Comparison of ENCODE assay signal across 17 cellular contexts in the genomic region with DNA sequence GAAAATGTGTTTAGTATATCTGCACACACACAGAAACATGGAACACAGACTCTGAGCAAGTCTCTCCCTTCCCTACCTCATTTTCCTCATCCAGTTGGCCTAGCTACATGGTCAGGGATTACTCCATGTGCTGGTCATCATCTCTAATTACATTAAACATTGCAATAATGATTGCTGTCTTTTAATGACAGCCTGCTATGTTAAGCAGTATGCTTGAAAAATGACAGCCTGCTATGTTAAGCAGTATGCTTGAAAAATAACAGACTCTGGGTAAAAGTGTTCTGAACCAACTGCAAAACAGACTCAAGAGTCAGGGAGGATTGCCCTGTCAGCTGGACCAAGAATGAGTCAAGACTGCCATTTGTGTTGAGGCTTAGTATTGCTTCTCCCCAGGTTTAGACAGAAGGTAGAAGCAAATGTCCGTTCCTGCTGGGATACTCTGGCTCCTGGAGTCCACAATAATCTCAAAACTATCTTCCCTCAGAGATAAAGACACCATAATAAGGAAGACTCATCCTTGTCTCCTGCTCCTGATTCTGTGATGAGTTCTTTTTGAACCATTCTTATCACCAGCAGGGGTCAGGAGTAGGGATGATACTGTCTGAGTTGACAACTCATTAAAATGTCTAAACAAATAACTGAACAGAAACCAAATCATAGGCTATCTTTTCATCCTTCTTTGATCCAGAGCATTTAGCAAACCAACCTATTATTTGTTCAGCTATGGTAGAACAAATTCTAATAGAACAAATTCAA. TPM values are rescaled to one million over a fixed set of nuclear protein-coding genes. Genes with fewer than 3 reads are reported as not detected.
A peak's percentile ranks its signal among the peaks of the same experiment; 100 is the strongest.
DNase-seq lines count a peak whose midpoint lies in the region; ATAC-seq, FAIRE-seq and TF ChIP-seq lines count a peak whose summit lies in the region.
"Had no signal": no experiment of that assay in that cellular context is flagged by ENCODE, and none has a peak within 500 bp of the region (broad histone marks: within the 10 kb centered on the region; RNA-seq: fewer than 3 reads in every experiment).

No MANE protein-coding gene starts in this region.

- H3K27ac ChIP-seq in K562 (ENCODE audit: extremely low read depth, low read depth, low read length) (no peak overlapping the region), mesenchymal stem cell (ENCODE audit: low read length, poor library complexity, severe bottlenecking) (no peak overlapping the region), aorta (ENCODE audit: low read depth in 1 of 2, low read length in 2 of 2) (no peak overlapping the region)
- H3K27ac ChIP-seq: ascending aorta, gastroesophageal sphincter, WERI-Rb-1 had no signal

- no peak overlapping the region for H3K14ac ChIP-seq in mesenchymal stem cell (ENCODE audit: low read length in 2 of 2)

- peak; percentile 29 for FAIRE-seq in K562 (lab: Jason Lieb, UNC)
- FAIRE-seq: GM12892 had no signal

- in situ Hi-C loops in K562 (cut with MboI): no loop called here

- 75% methylated on average over 1 of the region's 1 CpG for WGBS in K562 (ENCODE audit: insufficient coverage, low coverage, missing lambda C conversion rate)
- WGBS in mesenchymal stem cell: no CpG with 5 or more reads among the region's 1 CpG
- 83 to 93% methylated on average over 1 of the region's 1 CpG for WGBS in aorta, 2 donors

- H3K4ac ChIP-seq in mesenchymal stem cell (ENCODE audit: low read depth in 1 of 2, low read length in 2 of 2): no peak overlapping the region

- peaks cover 4% of the 10 kb centered on the region for H3K79me1 ChIP-seq in mesenchymal stem cell (replicated peaks; ENCODE audit: low read length, poor library complexity, severe bottlenecking)

- H2BK15ac ChIP-seq in mesenchymal stem cell (ENCODE audit: low read depth, poor library complexity, severe bottlenecking): no peak overlapping the region

- no peak overlapping the region for H2BK5ac ChIP-seq in mesenchymal stem cell (ENCODE audit: low read depth, low read length, poor library complexity, severe bottlenecking)

- H3K27me3 Mint-ChIP-seq in activated CD8-positive, alpha-beta T cell treated with anti-CD3 and anti-CD28 coated beads for 36 hours: no peaks in the 10 kb centered on the region

- intact Hi-C loops in K562 (cut with micrococcal nuclease) (no loop called here), aorta (cut with DNase I) (no loop called here)
- intact Hi-C loops in activated CD8-positive, alpha-beta T cell treated with anti-CD3 and anti-CD28 coated beads for 36 hours (cut with micrococcal nuclease): no loop called here

- H3K27me3 ChIP-seq in K562 (ENCODE audit: control insufficient read depth in 2 of 2, insufficient read depth in 2 of 2, low read length in 2 of 2) (no peaks in the 10 kb centered on the region), mesenchymal stem cell (ENCODE audit: control insufficient read depth in 1 of 2, insufficient read depth in 1 of 2, low read length in 2 of 2) (no peaks in the 10 kb centered on the region), aorta (ENCODE audit: control insufficient read depth in 1 of 2, insufficient read depth in 2 of 2, low read length in 1 of 2) (no peaks in the 10 kb centered on the region)
- H3K27me3 ChIP-seq: ascending aorta, gastroesophageal sphincter had no signal

- no peak overlapping the region for H4K91ac ChIP-seq in mesenchymal stem cell (ENCODE audit: low read length)

- CTCF ChIA-PET in K562 (lab: Yijun Ruan, JAX; ENCODE audit: low intra/inter-chr PET ratio): interaction anchor here (0.8 kb wide), 1 partner anchor 47 kb away, joined by 3 read pairs; no protein-coding TSS in a partner anchor
- CTCF ChIA-PET in activated CD8-positive, alpha-beta T cell treated with anti-CD3 and anti-CD28 coated beads for 36 hours (lab: Charles Lee): interaction anchor here (0.6 to 2.1 kb wide), 4 partner anchors 8 to 76 kb away, joined by 3 to 10 read pairs (median 4); no protein-coding TSS in a partner anchor

- TF ChIP-seq CTCF in AG09319 (IDR thresholded peaks at IDR 0.05; ENCODE audit: low read depth, low read length) (peak; percentile 8; the same call in 1 of the 2 replicates), K562 (IDR thresholded peaks at IDR 0.05 in 2 of 3, conservative IDR thresholded peaks at IDR 0.05 in 1 of 3; ENCODE audit: insufficient read depth in 2 of 3, low read depth in 1 of 3, low read length in 3 of 3) (peak in 1 of 3 experiments; percentile 12; a peak in 1 of 6 replicates)
- no peak for TF ChIP-seq CTCF in activated CD8-positive, alpha-beta T cell treated with anti-CD3 and anti-CD28 coated beads for 36 hours (IDR thresholded peaks at IDR 0.05)

- POLR2A ChIA-PET in K562 (lab: Yijun Ruan, JAX): interaction anchor here (1.0 kb wide), 1 partner anchor 10 kb away, joined by 3 read pairs; no protein-coding TSS in a partner anchor
- POLR2A ChIA-PET in activated CD8-positive, alpha-beta T cell treated with anti-CD3 and anti-CD28 coated beads for 36 hours (lab: Charles Lee): interaction anchor here (0.6 kb wide), 1 partner anchor 64 kb away, joined by 3 read pairs; no protein-coding TSS in a partner anchor

- no peak overlapping the region for H2BK120ac ChIP-seq in mesenchymal stem cell (ENCODE audit: low read depth, low read length)

- H3K27ac Mint-ChIP-seq in activated CD8-positive, alpha-beta T cell treated with anti-CD3 and anti-CD28 coated beads for 36 hours: no peak overlapping the region

- H3K23ac ChIP-seq in mesenchymal stem cell (ENCODE audit: low read length in 2 of 2): no peak overlapping the region

- H3K9ac ChIP-seq in K562 (ENCODE audit: insufficient read depth in 1 of 2, low read depth in 2 of 2, low read length in 2 of 2) (no peak overlapping the region), mesenchymal stem cell (ENCODE audit: low read length) (no peak overlapping the region)

- no peak for DNase-seq in AG09319 (ENCODE audit: extremely low read depth, low read depth)
- DNase-seq in Kasumi-1 (lab: John Stamatoyannopoulos, UW): peak; percentile 2
- no peak for DNase-seq in K562 (ENCODE audit: extremely low read depth in 1 of 4, low spot score in 3 of 4)
- peak; percentile 22 for DNase-seq in mesenchymal stem cell
- DNase-seq in OCI-M2 (lab: John Stamatoyannopoulos, UW; ENCODE audit: unreplicated experiment): no peak
- no peak for DNase-seq in aorta
- no peak for DNase-seq in activated CD8-positive, alpha-beta T cell treated with anti-CD3 and anti-CD28 coated beads for 36 hours
- DNase-seq: C1 segment of cervical spinal cord; effector CD4-positive, alpha-beta T cell; immature natural killer cell; NCI-H1092 treated with DMSO at 0.1 percent for 48 hours; NCI-H226; WERI-Rb-1 had no signal

- H3K9me3 ChIP-seq in K562 (replicated peaks; ENCODE audit: control insufficient read depth, insufficient read depth, low read depth, low read length): no peaks in the 10 kb centered on the region
- no peaks in the 10 kb centered on the region for H3K9me3 ChIP-seq in mesenchymal stem cell (ENCODE audit: control insufficient read depth, low read length)
- no peaks in the 10 kb centered on the region for H3K9me3 ChIP-seq in aorta (ENCODE audit: control insufficient read depth, low read length)
- H3K9me3 ChIP-seq: ascending aorta, gastroesophageal sphincter had no signal

- H3K79me2 ChIP-seq in K562 (ENCODE audit: control insufficient read depth, insufficient read depth, low read length): no peaks in the 10 kb centered on the region

- no peaks in the 10 kb centered on the region for H3K9me1 ChIP-seq in K562 (ENCODE audit: control insufficient read depth, insufficient read depth, low read length)

- no peak overlapping the region for H3K18ac ChIP-seq in mesenchymal stem cell (ENCODE audit: low read depth in 1 of 2, low read length in 2 of 2)

- H2AFZ ChIP-seq in K562 (ENCODE audit: low read depth, low read length) (no peak overlapping the region), mesenchymal stem cell (ENCODE audit: low read depth, low read length) (no peak overlapping the region)

- no peaks in the 10 kb centered on the region; the same call in 1 of the 2 replicates for H4K20me1 ChIP-seq in K562 (replicated peaks; ENCODE audit: control insufficient read depth, insufficient read depth, low read length)

- no peak overlapping the region for H3K4me3 Mint-ChIP-seq in activated CD8-positive, alpha-beta T cell treated with anti-CD3 and anti-CD28 coated beads for 36 hours
- H3K4me3 Mint-ChIP-seq: immature natural killer cell had no signal

- no peak overlapping the region for H2BK12ac ChIP-seq in mesenchymal stem cell (ENCODE audit: low read length in 2 of 2)

- ATAC-seq in K562: no peak
- no peak for ATAC-seq in HG03045 (IDR thresholded peaks at IDR 0.05; ENCODE audit: unreplicated experiment)
- no peak for ATAC-seq in aorta (ENCODE audit: low FRiP score)
- no peak for ATAC-seq in activated CD8-positive, alpha-beta T cell treated with anti-CD3 and anti-CD28 coated beads for 36 hours
- ATAC-seq: gastroesophageal sphincter had no signal

- TF ChIP-seq POLR2A in K562 (conservative IDR thresholded peaks at IDR 0.05): no peak

- TF ChIP-seq RAD21 in K562 (CRISPR knock-in tag; conservative IDR thresholded peaks at IDR 0.05 in 1 of 2, IDR thresholded peaks at IDR 0.05 in 1 of 2): no peak

- no TSS peak for BruUV-seq in K562 (replicated peaks; lab: Mats Ljungman, UMichigan)

- no peak overlapping the region for H4K8ac ChIP-seq in mesenchymal stem cell (ENCODE audit: low read length)

- H3K4me2 ChIP-seq in K562 (ENCODE audit: insufficient read depth, low read length) (no peak overlapping the region), mesenchymal stem cell (ENCODE audit: low read length, poor library complexity, severe bottlenecking) (no peak overlapping the region)

- no peak overlapping the region for H2AK5ac ChIP-seq in mesenchymal stem cell (ENCODE audit: low read length, severe bottlenecking)

- H3K9me3 Mint-ChIP-seq in activated CD8-positive, alpha-beta T cell treated with anti-CD3 and anti-CD28 coated beads for 36 hours: no peaks in the 10 kb centered on the region
- H3K9me3 Mint-ChIP-seq: immature natural killer cell had no signal

- peaks cover 59% of the 10 kb centered on the region for H3K36me3 Mint-ChIP-seq in activated CD8-positive, alpha-beta T cell treated with anti-CD3 and anti-CD28 coated beads for 36 hours (ENCODE audit: low read depth)

- no peak for TF ChIP-seq EP300 in K562 (IDR thresholded peaks at IDR 0.05; ENCODE audit: low read length)

- no peaks in the 10 kb centered on the region for H3K4me1 Mint-ChIP-seq in activated CD8-positive, alpha-beta T cell treated with anti-CD3 and anti-CD28 coated beads for 36 hours (ENCODE audit: low read depth)

- H3K4me3 ChIP-seq in K562 (no peak overlapping the region), mesenchymal stem cell (ENCODE audit: insufficient read depth in 1 of 2, low read depth in 1 of 2, low read length in 2 of 2) (no peak overlapping the region), aorta (ENCODE audit: low read length in 2 of 2) (no peak overlapping the region)
- H3K4me3 ChIP-seq: ascending aorta, gastroesophageal sphincter had no signal

- no peaks in the 10 kb centered on the region; a peak in 2 of 5 replicates for H3K4me1 ChIP-seq in K562 (replicated peaks in 1 of 2; ENCODE audit: control insufficient read depth in 2 of 2, insufficient read depth in 2 of 2, low read length in 2 of 2)
- H3K4me1 ChIP-seq in mesenchymal stem cell (ENCODE audit: control insufficient read depth, insufficient read depth, low read depth, low read length): peaks cover 3% of the 10 kb centered on the region
- peaks cover 4 to 5% of the 10 kb centered on the region in 2 donors for H3K4me1 ChIP-seq in aorta (ENCODE audit: control insufficient read depth in 1 of 2, insufficient read depth in 2 of 2, low read length in 2 of 2)
- H3K4me1 ChIP-seq: ascending aorta, gastroesophageal sphincter had no signal

- H3K36me3 ChIP-seq in K562 (ENCODE audit: control insufficient read depth, insufficient read depth, low read length) (peaks cover 83% of the 10 kb centered on the region), mesenchymal stem cell (ENCODE audit: control insufficient read depth in 1 of 2, insufficient read depth in 2 of 2, low read depth in 1 of 2, low read length in 2 of 2) (peaks cover 19 to 100% of the 10 kb centered on the region in 2 experiments), aorta (ENCODE audit: control insufficient read depth in 1 of 2, insufficient read depth in 2 of 2, low read length in 1 of 2) (peaks cover 13 to 19% of the 10 kb centered on the region in 2 donors)

RNA-seq across cellular contexts. Expression of a gene that starts 57.7 kb away (rescaled TPM):
- 33.4 and 55.4 TPM in 2 replicates for total RNA-seq in K562 (2011; cell fraction: chromatin; rRNA removed; ENCODE audit: low replicate concordance)
- 16.0 and 23.0 TPM in 2 replicates for total RNA-seq in K562 (2011; cell fraction: nucleolus; rRNA removed)
- 29.9 TPM in 2 replicates for total RNA-seq in K562 (2011; cell fraction: nucleoplasm; rRNA removed)
- total RNA-seq in K562 (2014; rRNA removed) (9.6 and 10.8 TPM in 2 replicates), K562 (2014; rRNA removed; fragmentation: Illumina TruSeq; extraction: Trizol) (12.4 and 12.7 TPM in 2 replicates), K562 (2015; rRNA removed; fragmentation: Illumina TruSeq; extraction: Trizol) (19.3 and 20.7 TPM in 2 replicates), K562 (2021) (11.1 and 14.1 TPM in 2 replicates), aorta (10 to 100 TPM; 34.8 to 42.8 TPM)
- polyA plus RNA-seq in K562 (2011; rRNA removed) (13.7 and 22.8 TPM in 2 replicates), K562 (2014; fragmentation: Illumina TruSeq; extraction: Trizol) (11.3 and 15.3 TPM in 2 replicates), K562 (2014; fragmentation: Nextera tagmentation; extraction: Ambion mirVana) (1 to 10 TPM; 3.3 to 3.6 TPM), K562 (2014; rRNA removed) (11.6 and 12.2 TPM in 2 replicates), aorta (10 to 100 TPM in 1 of 2 donors, 1 to 10 TPM in 1; 5.8 to 12.1 TPM)
- polyA plus RNA-seq in K562 (2011; cell fraction: cytosol; rRNA removed): 4.3 and 9.2 TPM in 2 replicates
- 94.9 and 129 TPM in 2 replicates for polyA plus RNA-seq in K562 (2011; cell fraction: nucleus; rRNA removed)
- 8.9 and 11.6 TPM in 2 replicates for polyA plus RNA-seq in K562 (2012)
- polyA minus RNA-seq in K562 (2011; rRNA and poly(A)+ RNA removed): 11.7 and 21.5 TPM in 2 replicates
- 6.0 and 6.9 TPM in 2 replicates for polyA minus RNA-seq in K562 (2011; cell fraction: cytosol; rRNA and poly(A)+ RNA removed)
- 27.1 and 60.1 TPM in 2 replicates for polyA minus RNA-seq in K562 (2011; cell fraction: nucleus; rRNA and poly(A)+ RNA removed)
- polyA plus RNA-seq in mesenchymal stem cell (2013, experiment 1 of 2): 13.9 TPM
- polyA plus RNA-seq in mesenchymal stem cell (2013, experiment 2 of 2): 12.1 TPM
- 10 to 100 TPM; 24.5 to 25.4 TPM for total RNA-seq in activated CD8-positive, alpha-beta T cell treated with anti-CD3 and anti-CD28 coated beads for 36 hours

Comparison
In these comparisons a context has a peak if more than half of its experiments do, and no peak if none do; other contexts are left out.
1. DNase-seq: peak in Kasumi-1 (2 of 2) and mesenchymal stem cell (single experiment); none in AG09319 (single experiment), K562 (0 of 4), OCI-M2 (single experiment), aorta (0 of 2) and activated CD8-positive, alpha-beta T cell treated with anti-CD3 and anti-CD28 coated beads for 36 hours (single experiment).